In genomic region chr18:37487400-37487831, GRCh38 we compare ENCODE assay signal across 33 cellular contexts.
DNase-seq lines count a peak whose midpoint lies in the region; ATAC-seq, FAIRE-seq and TF ChIP-seq lines count a peak whose summit lies in the region.
"Had no signal": no experiment of that assay in that cellular context is flagged by ENCODE, and none has a peak within 500 bp of the region (broad histone marks: within the 10 kb centered on the region; RNA-seq: fewer than 3 reads in every experiment).

No MANE protein-coding gene starts in this region.

- H4K91ac ChIP-seq in H1 (replicated peaks; ENCODE audit: insufficient read length, low read length) = no peak overlapping the region

- no peak overlapping the region for H4K8ac ChIP-seq in H1 (ENCODE audit: extremely low read depth, insufficient read depth, low read length)

- H2AK5ac ChIP-seq in H1 (ENCODE audit: low read depth, low read length) = no peak overlapping the region

- no peak overlapping the region for H2BK15ac ChIP-seq in H1 (ENCODE audit: low read length)

- H3K23me2 ChIP-seq in H1 (ENCODE audit: low read depth, low read length) = peaks cover 4% of the 10 kb centered on the region

- no peak overlapping the region for H3K56ac ChIP-seq in H1 (replicated peaks; ENCODE audit: insufficient read length, low read depth, low read length)

- no peak overlapping the region for H2BK120ac ChIP-seq in H1 (replicated peaks; ENCODE audit: low read depth, low read length)

- intact Hi-C loops in left cardiac atrium (cut with DNase I) (loop anchor here in 1 of 2 donors (10.0 kb wide), 1 partner anchor 103 kb away; no protein-coding TSS in a partner anchor), left ventricle myocardium inferior (cut with micrococcal nuclease) (no loop called here)

- no peak overlapping the region for H3K4ac ChIP-seq in H1 (replicated peaks; ENCODE audit: insufficient read length, low read depth, low read length)

- H2AFZ ChIP-seq in H1 (ENCODE audit: low read length) = no peak overlapping the region
- H2AFZ ChIP-seq: GM23248 had no signal

- H3K14ac ChIP-seq in H1 (ENCODE audit: insufficient read length) = no peak overlapping the region

- CTCF ChIA-PET in H1 (lab: Charles Lee; ENCODE audit: partially characterized antibody) = interaction anchor here (1.0 to 9.8 kb wide), 12 partner anchors 12 to 166 kb away, joined by 3 to 93 read pairs (median 4); no protein-coding TSS in a partner anchor

- TF ChIP-seq CTCF in left ventricle myocardium inferior (IDR thresholded peaks at IDR 0.05; ENCODE audit: borderline replicate concordance) = no peak
- TF ChIP-seq CTCF in H1 (IDR thresholded peaks at IDR 0.05; ENCODE audit: control extremely low read depth in 1 of 3, insufficient read depth in 1 of 3, low read depth in 1 of 3, low read length in 3 of 3) = no peak
- no peak for TF ChIP-seq CTCF in nephron (IDR thresholded peaks at IDR 0.05; ENCODE audit: unreplicated experiment in 3 of 3)

- no peaks in the 10 kb centered on the region for H4K20me1 ChIP-seq in H1 (replicated peaks in 1 of 2; ENCODE audit: control insufficient read depth in 1 of 2, insufficient read depth in 2 of 2, low read length in 2 of 2)

- no peaks in the 10 kb centered on the region for H3K9me3 ChIP-seq in left ventricle myocardium inferior (replicated peaks)
- no peaks in the 10 kb centered on the region for H3K9me3 ChIP-seq in H1 (ENCODE audit: insufficient read depth in 2 of 2, low read depth in 1 of 2, low read length in 1 of 2)
- H3K9me3 ChIP-seq: A549, prostate gland, upper lobe of left lung had no signal

- H3K27ac ChIP-seq in left ventricle myocardium inferior (replicated peaks) (no peak overlapping the region), H1 (ENCODE audit: low read depth, low read length) (no peak overlapping the region)
- H3K27ac ChIP-seq: A549, GM23248, prostate gland, RWPE1, SK-N-MC, upper lobe of left lung had no signal

- H4K5ac ChIP-seq in H1 (ENCODE audit: insufficient read length, low read depth, low read length) = no peak overlapping the region

- H3K27me3 ChIP-seq in left ventricle myocardium inferior (ENCODE audit: low read depth) (peaks cover 100% of the 10 kb centered on the region), H1 (replicated peaks in 1 of 4; ENCODE audit: control insufficient read depth in 3 of 4, extremely low read depth in 1 of 4, insufficient read depth in 3 of 4, low read length in 3 of 4) (peaks cover 0 to 34% (median 24%) of the 10 kb centered on the region in 4 experiments; a peak in 6 of 7 replicates)

- ATAC-seq in left cardiac atrium (peak in 1 of 2 donors; percentile 58), GM19397 (IDR thresholded peaks at IDR 0.05; ENCODE audit: unreplicated experiment) (no peak)
- ATAC-seq: A549; activated CD4-positive, CD25-positive, alpha-beta regulatory T cell treated with anti-CD3 and anti-CD28 coated beads, Interleukin-2, amount 50 U/mL, for 24 hours; activated CD8-positive, alpha-beta memory T cell treated with anti-CD3 and anti-CD28 coated beads, Interleukin-2, amount 10 ng/mL, durations not matched to agents 7 days and 5 days; activated naive CD8-positive, alpha-beta T cell treated with anti-CD3 and anti-CD28 coated beads, Interleukin-2, amount 50 U/mL, for 24 hours; activated T-cell treated with anti-CD3 and anti-CD28 coated beads, Interleukin-2, amount 50 U/mL, for 4 hours; left ventricle myocardium superior; stimulated activated memory B cell treated with anti-CD40 and anti-IgM and Interleukin-4, amounts not matched to agents 10 μg/mL and 1 μg/mL and 100 μg/mL, for 72 hours; T-helper 17 cell had no signal

- POLR2A ChIA-PET in H1 (lab: Charles Lee; ENCODE audit: partially characterized antibody) = interaction anchor here (1.2 kb wide), 1 partner anchor 40 kb away, joined by 3 read pairs; no protein-coding TSS in a partner anchor

- TF ChIP-seq POLR2A in H1 (IDR thresholded peaks at IDR 0.05; ENCODE audit: control extremely low read depth in 1 of 2, low read depth in 2 of 2, low read length in 2 of 2) = no peak

- peak overlapping the region; percentile 88 to 96 (median 90) for H3K27ac Mint-ChIP-seq in nephron
- H3K27ac Mint-ChIP-seq: activated CD8-positive, alpha-beta memory T cell treated with anti-CD3 and anti-CD28 coated beads, Interleukin-2, amount 10 ng/mL, durations not matched to agents 7 days and 5 days; activated naive CD8-positive, alpha-beta T cell treated with anti-CD3 and anti-CD28 coated beads, Interleukin-2, amount 50 U/mL, for 24 hours; CD4-positive, alpha-beta T cell; dendritic cell treated with granulocyte-macrophage colony-stimulating factor and Interleukin-4, amounts not matched to agents 40 ng/mL and 50 ng/mL, for 4 days; stimulated activated memory B cell treated with anti-CD40 and anti-IgM and Interleukin-4, amounts not matched to agents 10 μg/mL and 1 μg/mL and 100 μg/mL, for 72 hours; T-helper 17 cell had no signal

- H3K36me3 ChIP-seq in left ventricle myocardium inferior (no peaks in the 10 kb centered on the region), H1 (ENCODE audit: control insufficient read depth in 2 of 4, insufficient read depth in 4 of 4, low read length in 3 of 4) (no peaks in the 10 kb centered on the region)
- H3K36me3 ChIP-seq: prostate gland, upper lobe of left lung had no signal

- WGBS in H1 (ENCODE audit: extremely low coverage in 1 of 2, insufficient coverage in 1 of 2, insufficient read length in 1 of 2, insufficient replicate concordance in 2 of 2, low coverage in 1 of 2, low lambda C conversion rate in 2 of 2, missing lambda C conversion rate in 1 of 2), 2 experiments = 55% methylated on average over 13 of the region's 13 CpGs; no CpG with 5 or more reads in 1 of the 2 experiments

- no peaks in the 10 kb centered on the region for H3K36me3 Mint-ChIP-seq in nephron (ENCODE audit: low read depth)
- H3K36me3 Mint-ChIP-seq: activated CD8-positive, alpha-beta memory T cell treated with anti-CD3 and anti-CD28 coated beads, Interleukin-2, amount 10 ng/mL, durations not matched to agents 7 days and 5 days; stimulated activated memory B cell treated with anti-CD40 and anti-IgM and Interleukin-4, amounts not matched to agents 10 μg/mL and 1 μg/mL and 100 μg/mL, for 72 hours had no signal

- no peak for TF ChIP-seq EP300 in H1 (IDR thresholded peaks at IDR 0.05; ENCODE audit: borderline replicate concordance in 1 of 2, low read depth in 2 of 2, low read length in 2 of 2)

- peak overlapping the region; percentile 8 to 84 (median 46) for H3K4me3 Mint-ChIP-seq in nephron
- H3K4me3 Mint-ChIP-seq: activated CD8-positive, alpha-beta memory T cell treated with anti-CD3 and anti-CD28 coated beads, Interleukin-2, amount 10 ng/mL, durations not matched to agents 7 days and 5 days; activated naive CD8-positive, alpha-beta T cell treated with anti-CD3 and anti-CD28 coated beads, Interleukin-2, amount 50 U/mL, for 24 hours; activated T-cell treated with anti-CD3 and anti-CD28 coated beads, Interleukin-2, amount 50 U/mL, for 4 hours; CD4-positive, alpha-beta T cell; central memory CD8-positive, alpha-beta T cell; dendritic cell treated with granulocyte-macrophage colony-stimulating factor and Interleukin-4, amounts not matched to agents 40 ng/mL and 50 ng/mL, for 4 days; stimulated activated memory B cell treated with anti-CD40 and anti-IgM and Interleukin-4, amounts not matched to agents 10 μg/mL and 1 μg/mL and 100 μg/mL, for 72 hours; T-helper 17 cell had no signal

- peak overlapping the region; percentile 79; the same call in 1 of the 2 replicates for H3K18ac ChIP-seq in H1 (ENCODE audit: extremely low read depth, low read length)

- no peak overlapping the region; a peak in 2 of 4 replicates for H3K4me2 ChIP-seq in H1 (ENCODE audit: insufficient read depth in 1 of 2, low read depth in 2 of 2, low read length in 2 of 2)
- H3K4me2 ChIP-seq: A549 had no signal

- H3K27me3 Mint-ChIP-seq in nephron (ENCODE audit: low read depth) = peaks cover 86% of the 10 kb centered on the region

- no peak overlapping the region for H3K9ac ChIP-seq in H1 (replicated peaks in 1 of 4; ENCODE audit: extremely low read depth in 1 of 4, low read depth in 3 of 4, low read length in 3 of 4)
- H3K9ac ChIP-seq: GM23248 had no signal

- peak overlapping the region; percentile 29; the same call in 1 of the 2 replicates for H2BK12ac ChIP-seq in H1 (ENCODE audit: low read depth, low read length)

- no peaks in the 10 kb centered on the region for H3K79me1 ChIP-seq in H1 (ENCODE audit: low read depth, low read length)

- H3K4me3 ChIP-seq in left ventricle myocardium inferior (no peak overlapping the region), H1 (ENCODE audit: extremely low read depth in 1 of 4, insufficient read depth in 2 of 4, low read depth in 3 of 4, low read length in 4 of 4) (no peak overlapping the region)
- H3K4me3 ChIP-seq: A549, GM23248, prostate gland, SK-N-MC, upper lobe of left lung had no signal

- no peaks in the 10 kb centered on the region for H3K9me3 Mint-ChIP-seq in nephron
- H3K9me3 Mint-ChIP-seq: activated naive CD8-positive, alpha-beta T cell treated with anti-CD3 and anti-CD28 coated beads, Interleukin-2, amount 50 U/mL, for 24 hours; activated T-cell treated with anti-CD3 and anti-CD28 coated beads, Interleukin-2, amount 50 U/mL, for 4 hours; CD4-positive, alpha-beta T cell; central memory CD8-positive, alpha-beta T cell; dendritic cell treated with granulocyte-macrophage colony-stimulating factor and Interleukin-4, amounts not matched to agents 40 ng/mL and 50 ng/mL, for 4 days; stimulated activated memory B cell treated with anti-CD40 and anti-IgM and Interleukin-4, amounts not matched to agents 10 μg/mL and 1 μg/mL and 100 μg/mL, for 72 hours had no signal

- DNase-seq in left cardiac atrium (peak; percentile 45), left ventricle myocardium inferior (no peak), H1 (ENCODE audit: low read depth in 1 of 2, low spot score in 2 of 2) (no peak), activated gamma-delta T cell (lab: John Stamatoyannopoulos, UW) (no peak), NAMALWA (ENCODE audit: low spot score) (no peak), activated gamma-delta T cell treated with Interleukin-2 at 50 U/mL for 16 hours (no peak)
- DNase-seq: activated CD4-positive, alpha-beta T cell treated with anti-CD3 and anti-CD28 coated beads, Interleukin-2, amount 50 U/mL, for 4 hours; activated CD8-positive, alpha-beta memory T cell treated with anti-CD3 and anti-CD28 coated beads, Interleukin-2, amount 10 ng/mL, durations not matched to agents 7 days and 5 days; activated naive CD4-positive, alpha-beta T cell; activated naive CD8-positive, alpha-beta T cell treated with anti-CD3 and anti-CD28 coated beads, Interleukin-2, amount 50 U/mL, for 24 hours; activated T-cell treated with anti-CD3 and anti-CD28 coated beads, Interleukin-2, amount 50 U/mL, for 4 hours; CD4-positive, alpha-beta T cell; GM23248; left ventricle myocardium superior; mesendoderm; NCI-H1048; NCI-H524; OCI-M1; T-helper 17 cell; upper lobe of left lung had no signal

- no peak for FAIRE-seq in H1 (lab: Jason Lieb, UNC)
- FAIRE-seq: A549, D721Med, endometrium, TTC549 had no signal

- H2BK5ac ChIP-seq in H1 (ENCODE audit: low read depth, low read length) = peak overlapping the region; percentile 73; the same call in 1 of the 2 replicates

- peaks cover 47% of the 10 kb centered on the region for H3K4me1 Mint-ChIP-seq in nephron
- H3K4me1 Mint-ChIP-seq: activated CD8-positive, alpha-beta memory T cell treated with anti-CD3 and anti-CD28 coated beads, Interleukin-2, amount 10 ng/mL, durations not matched to agents 7 days and 5 days; activated naive CD8-positive, alpha-beta T cell treated with anti-CD3 and anti-CD28 coated beads, Interleukin-2, amount 50 U/mL, for 24 hours had no signal

- no peak; a peak in 1 of 4 replicates for TF ChIP-seq RAD21 in H1 (IDR thresholded peaks at IDR 0.05 in 1 of 2, conservative IDR thresholded peaks at IDR 0.05 in 1 of 2; ENCODE audit: low read depth in 2 of 2, low read length in 2 of 2)

- H2BK20ac ChIP-seq in H1 (ENCODE audit: low read length) = no peak overlapping the region

- no peaks in the 10 kb centered on the region for H3K79me2 ChIP-seq in H1 (ENCODE audit: control insufficient read depth in 1 of 2, insufficient read depth in 2 of 2, low read length in 2 of 2)

- H3K23ac ChIP-seq in H1 (ENCODE audit: insufficient read length) = no peak overlapping the region

- H3K4me1 ChIP-seq in left ventricle myocardium inferior (peaks cover 6% of the 10 kb centered on the region), H1 (replicated peaks in 1 of 4; ENCODE audit: control insufficient read depth in 3 of 4, insufficient read depth in 4 of 4, low read length in 3 of 4) (peaks cover 3 to 40% (median 22%) of the 10 kb centered on the region in 4 experiments)
- H3K4me1 ChIP-seq: A549, prostate gland had no signal
